ENCODE assay signal across 3 cellular contexts in the genomic region with DNA sequence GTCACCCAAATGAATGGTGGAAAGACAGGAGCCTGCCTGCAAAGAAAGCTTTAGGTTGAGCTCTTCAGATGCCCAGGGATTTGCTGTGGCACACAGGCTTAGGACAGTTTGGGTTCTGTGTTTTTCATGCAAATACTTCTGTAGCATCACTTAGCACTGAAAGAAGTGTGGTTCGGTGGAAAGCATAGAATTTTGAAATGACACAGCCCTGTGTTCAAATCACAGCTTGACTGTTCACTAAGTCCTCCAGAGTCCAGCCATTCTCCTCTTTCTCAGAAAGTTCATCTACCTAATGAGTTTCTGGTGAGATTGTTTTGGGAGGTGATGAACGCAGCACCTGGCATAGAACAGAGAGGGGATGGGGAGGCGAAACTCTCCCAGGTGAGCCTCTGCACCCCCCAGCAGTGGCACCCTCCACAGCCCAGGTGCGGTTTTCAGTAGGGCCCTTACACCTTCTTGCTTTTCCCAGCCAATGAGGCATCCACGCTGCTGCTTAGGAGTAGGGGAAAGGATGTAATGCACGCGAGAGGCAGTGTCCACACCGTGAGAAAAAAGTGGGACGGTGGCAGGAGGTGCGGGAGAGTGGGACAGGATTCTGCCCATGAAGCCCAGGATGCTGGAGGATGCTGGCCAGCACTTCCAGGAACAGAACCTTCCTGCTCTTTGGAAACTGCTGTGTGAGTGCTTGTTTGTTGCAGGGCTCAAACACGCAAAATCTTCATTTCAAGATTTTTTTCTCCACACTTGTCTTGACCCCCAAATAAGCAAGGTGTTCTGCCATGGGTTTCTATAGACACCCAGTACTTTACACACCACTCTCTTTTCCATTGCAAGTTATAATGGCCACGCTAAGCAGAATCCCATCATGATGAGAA.
TF ChIP-seq lines count a peak whose summit lies in the region.

No MANE protein-coding gene starts in this region.

TF ChIP-seq in SK-N-SH, 30 proteins besides CTCF, POLR2A, EP300 and RAD21:
- TF ChIP-seq TAF1 (IDR thresholded peaks at IDR 0.05; ENCODE audit: borderline replicate concordance, low read depth, low read length): no peak
- TF ChIP-seq FOXJ3 (CRISPR knock-in tag; IDR thresholded peaks at IDR 0.05): no peak
- TF ChIP-seq POLR2AphosphoS5 (IDR thresholded peaks at IDR 0.05; ENCODE audit: low read depth, low read length): no peak
- no peak for TF ChIP-seq MEF2A (IDR thresholded peaks at IDR 0.05; ENCODE audit: borderline replicate concordance, low read depth)
- no peak for TF ChIP-seq FOSL2 (IDR thresholded peaks at IDR 0.05; ENCODE audit: borderline replicate concordance, low read depth)
- no peak for TF ChIP-seq RFX5 (IDR thresholded peaks at IDR 0.05; ENCODE audit: low read length)

TF ChIP-seq in SK-N-SH treated with all-trans-retinoic acid at 6 μM for 48 hours, 23 proteins besides CTCF, POLR2A, EP300 and RAD21:
- TF ChIP-seq ZNF70 (CRISPR knock-in tag; IDR thresholded peaks at IDR 0.05): no peak
- TF ChIP-seq ZC3H10 (CRISPR knock-in tag; IDR thresholded peaks at IDR 0.05): no peak
- TF ChIP-seq ZNF565 (CRISPR knock-in tag; conservative IDR thresholded peaks at IDR 0.05; ENCODE audit: low read depth): no peak

TF ChIP-seq in endothelial cell of umbilical vein, 7 proteins besides CTCF, POLR2A, EP300 and RAD21:
- TF ChIP-seq GATA2 (IDR thresholded peaks at IDR 0.05; ENCODE audit: insufficient read depth, insufficient read length, low read depth, low read length) (no peak), EZH2 (IDR thresholded peaks at IDR 0.05; ENCODE audit: borderline replicate concordance, low read depth, low read length, severe bottlenecking) (peak; percentile 11)
